1 cellular context compared by ENCODE assay signal in genomic region chr20:15916623-15917022, GRCh38.
TF ChIP-seq lines count a peak whose summit lies in the region.

No MANE protein-coding gene starts in this region.

TF ChIP-seq in SK-N-SH treated with all-trans-retinoic acid at 6 μM for 48 hours, 23 proteins besides CTCF, POLR2A, EP300 and RAD21:
- no peak for TF ChIP-seq CSRNP3 (CRISPR knock-in tag; IDR thresholded peaks at IDR 0.05)
- peak; percentile 72 for TF ChIP-seq ISL1 (CRISPR knock-in tag; IDR thresholded peaks at IDR 0.05)
